1 cellular context compared by ENCODE assay signal in genomic region chr15:74904190-74904805, GRCh38.
TF ChIP-seq lines count a peak whose summit lies in the region.

No MANE protein-coding gene starts in this region.

TF ChIP-seq in HepG2, 621 proteins besides CTCF, POLR2A, EP300 and RAD21:
- peak; percentile 48; the same call in 1 of the 2 replicates for TF ChIP-seq ZNF121 (CRISPR knock-in tag; IDR thresholded peaks at IDR 0.05)
- TF ChIP-seq KLF9 (CRISPR knock-in tag; IDR thresholded peaks at IDR 0.05; ENCODE audit: low read depth): no peak
TF ChIP-seq in HepG2: peak in this region for 1.
